28 cellular contexts compared by ENCODE assay signal in genomic region chrX:134735015-134735414, GRCh38.
DNase-seq lines count a peak whose midpoint lies in the region; ATAC-seq, FAIRE-seq and TF ChIP-seq lines count a peak whose summit lies in the region.
"Had no signal": no experiment of that assay in that cellular context is flagged by ENCODE, and none has a peak within 500 bp of the region (broad histone marks: within the 10 kb centered on the region; RNA-seq: fewer than 3 reads in every experiment).

No MANE protein-coding gene starts in this region.

- H3K9ac ChIP-seq in SK-N-SH: no peak overlapping the region
- H3K9ac ChIP-seq: parathyroid adenoma had no signal

- ATAC-seq in left colon: no peak

- H3K79me2 ChIP-seq in SK-N-SH (ENCODE audit: insufficient read depth): no peaks in the 10 kb centered on the region
- H3K79me2 ChIP-seq: parathyroid adenoma had no signal

- POLR2A ChIA-PET in AG04450 (lab: Yijun Ruan, JAX): no interaction called here
- POLR2A ChIA-PET in SK-N-SH (lab: Yijun Ruan, JAX): no interaction called here

- WGBS in SK-N-SH (ENCODE audit: low lambda C conversion rate): 75% methylated on average over 2 of the region's 2 CpGs

- no peaks in the 10 kb centered on the region for H3K27me3 ChIP-seq in AG04450 (ENCODE audit: control insufficient read depth, insufficient read depth, low read length)
- no peaks in the 10 kb centered on the region for H3K27me3 ChIP-seq in SK-N-SH (ENCODE audit: insufficient read depth)

- peaks cover 47% of the 10 kb centered on the region for H3K4me1 Mint-ChIP-seq in mesothelial cell of epicardium
- H3K4me1 Mint-ChIP-seq: immature natural killer cell had no signal

- H3K36me3 Mint-ChIP-seq in mesothelial cell of epicardium: no peaks in the 10 kb centered on the region
- H3K36me3 Mint-ChIP-seq: immature natural killer cell, type B pancreatic cell had no signal

- peak; percentile 71 for FAIRE-seq in GM19239 (lab: Jason Lieb, UNC)
- FAIRE-seq: G401.6, H54 had no signal

- TF ChIP-seq RAD21 in SK-N-SH (IDR thresholded peaks at IDR 0.05; ENCODE audit: low read length): no peak

- H3K4me3 Mint-ChIP-seq in mesothelial cell of epicardium: no peak overlapping the region
- H3K4me3 Mint-ChIP-seq: activated T-cell treated with anti-CD3 and anti-CD28 coated beads, Interleukin-2, amount 50 U/mL, for 24 hours; immature natural killer cell; T-helper 1 cell treated with Interleukin-12 subunit alpha and Interleukin-12 subunit beta and Interleukin-4 antibody, amounts not matched to agents 30 μg/mL and 1 μg/mL, for 36 hours; type B pancreatic cell had no signal

- H3K27me3 Mint-ChIP-seq in mesothelial cell of epicardium (ENCODE audit: low read depth): no peaks in the 10 kb centered on the region
- H3K27me3 Mint-ChIP-seq: type B pancreatic cell had no signal

- peaks cover 18% of the 10 kb centered on the region for H3K9me3 Mint-ChIP-seq in mesothelial cell of epicardium
- H3K9me3 Mint-ChIP-seq: activated T-cell treated with anti-CD3 and anti-CD28 coated beads, Interleukin-2, amount 50 U/mL, for 24 hours; immature natural killer cell; T-helper 1 cell treated with Interleukin-12 subunit alpha and Interleukin-12 subunit beta and Interleukin-4 antibody, amounts not matched to agents 30 μg/mL and 1 μg/mL, for 36 hours; type B pancreatic cell had no signal

- no peak overlapping the region for H3K4me3 ChIP-seq in AG04450 (ENCODE audit: low read depth, low read length)
- no peak overlapping the region for H3K4me3 ChIP-seq in SK-N-SH (ENCODE audit: low read depth in 2 of 2, low read length in 1 of 2)
- H3K4me3 ChIP-seq: smooth muscle cell had no signal

- H3K4me1 ChIP-seq in SK-N-SH (ENCODE audit: control insufficient read depth in 1 of 2, insufficient read depth in 2 of 2, low read depth in 1 of 2, low read length in 1 of 2): peaks cover 11 to 31% of the 10 kb centered on the region in 2 experiments; a peak in 3 of 4 replicates
- H3K4me1 ChIP-seq: Caco-2 had no signal

- H3K9me2 ChIP-seq in SK-N-SH: no peaks in the 10 kb centered on the region

- peak overlapping the region; percentile 13; the same call in 1 of the 2 replicates for H3K4me2 ChIP-seq in SK-N-SH

- no peaks in the 10 kb centered on the region for H4K20me1 ChIP-seq in SK-N-SH (ENCODE audit: insufficient read depth)

- DNase-seq in AG04450 (ENCODE audit: low read depth, low spot score) (no peak), GM19239 (ENCODE audit: insufficient read length, low spot score) (no peak), SK-N-SH (no peak), mesothelial cell of epicardium (ENCODE audit: low spot score in 2 of 2, unreplicated experiment in 2 of 2) (no peak), posterior cingulate gyrus (no peak), hepatic stellate cell (ENCODE audit: low spot score) (no peak), left colon (no peak)
- DNase-seq: activated CD4-positive, CD25-positive, alpha-beta regulatory T cell; activated naive CD4-positive, alpha-beta T cell; activated T-cell treated with anti-CD3 and anti-CD28 coated beads, Interleukin-2, amount 50 U/mL, for 24 hours; Caco-2; DMS79; foreskin melanocyte; immature natural killer cell; KG1; left cardiac atrium; MM.1S; NCI-H1417 treated with DMSO at 0.1 percent for 48 hours; NCI-H748 treated with DMSO at 0.1 percent for 48 hours; RPMI8226; stimulated activated naive CD4-positive, alpha-beta T cell had no signal

- H3F3A ChIP-seq in SK-N-SH (replicated peaks; ENCODE audit: insufficient read depth): no peaks in the 10 kb centered on the region

- no peak for TF ChIP-seq CTCF in AG04450 (IDR thresholded peaks at IDR 0.05; ENCODE audit: low read depth, low read length)
- TF ChIP-seq CTCF in SK-N-SH (IDR thresholded peaks at IDR 0.05): no peak
- TF ChIP-seq CTCF in mesothelial cell of epicardium (IDR thresholded peaks at IDR 0.05; ENCODE audit: unreplicated experiment): no peak

- H3K36me3 ChIP-seq in SK-N-SH (replicated peaks in 1 of 2; ENCODE audit: control insufficient read depth in 1 of 2, insufficient read depth in 2 of 2, low read length in 1 of 2): no peaks in the 10 kb centered on the region

- H2AFZ ChIP-seq in SK-N-SH (ENCODE audit: low read depth): no peak overlapping the region

- no peaks in the 10 kb centered on the region for H3K9me3 ChIP-seq in AG04450 (ENCODE audit: control insufficient read depth, insufficient read depth, low read length)
- H3K9me3 ChIP-seq in SK-N-SH: no peaks in the 10 kb centered on the region
- H3K9me3 ChIP-seq: Caco-2 had no signal

- H3K27ac ChIP-seq in AG04450 (ENCODE audit: low read depth, low read length) (peak overlapping the region; percentile 2), SK-N-SH (ENCODE audit: low read depth in 2 of 2, low read length in 1 of 2) (peak overlapping the region in 1 of 2 experiments; percentile 70; a peak in 1 of 4 replicates)
- H3K27ac ChIP-seq: C4-2B, parathyroid adenoma had no signal

- peak in 1 of 2 experiments; percentile 3; a peak in 1 of 4 replicates for TF ChIP-seq EP300 in SK-N-SH (IDR thresholded peaks at IDR 0.05; ENCODE audit: borderline replicate concordance in 1 of 2, low read depth in 1 of 2, low read length in 1 of 2)

- CTCF ChIA-PET in AG04450 (lab: Charles Lee) (no interaction called here), SK-N-SH (lab: Yijun Ruan, JAX) (interaction anchor here (1.6 kb wide), 1 partner anchor 48 kb away, joined by 5 read pairs; no protein-coding TSS in a partner anchor)

- peak overlapping the region; percentile 77 for H3K27ac Mint-ChIP-seq in mesothelial cell of epicardium
- H3K27ac Mint-ChIP-seq: activated T-cell treated with anti-CD3 and anti-CD28 coated beads, Interleukin-2, amount 50 U/mL, for 24 hours; immature natural killer cell; T-helper 1 cell treated with Interleukin-12 subunit alpha and Interleukin-12 subunit beta and Interleukin-4 antibody, amounts not matched to agents 30 μg/mL and 1 μg/mL, for 36 hours had no signal

- intact Hi-C loops in posterior cingulate gyrus (cut with DNase I): no loop called here
- intact Hi-C loops in left colon (cut with DNase I, micrococcal nuclease): no loop called here

TF ChIP-seq in SK-N-SH, 30 proteins besides CTCF, POLR2A, EP300 and RAD21:
- TF ChIP-seq, protein P1, sequence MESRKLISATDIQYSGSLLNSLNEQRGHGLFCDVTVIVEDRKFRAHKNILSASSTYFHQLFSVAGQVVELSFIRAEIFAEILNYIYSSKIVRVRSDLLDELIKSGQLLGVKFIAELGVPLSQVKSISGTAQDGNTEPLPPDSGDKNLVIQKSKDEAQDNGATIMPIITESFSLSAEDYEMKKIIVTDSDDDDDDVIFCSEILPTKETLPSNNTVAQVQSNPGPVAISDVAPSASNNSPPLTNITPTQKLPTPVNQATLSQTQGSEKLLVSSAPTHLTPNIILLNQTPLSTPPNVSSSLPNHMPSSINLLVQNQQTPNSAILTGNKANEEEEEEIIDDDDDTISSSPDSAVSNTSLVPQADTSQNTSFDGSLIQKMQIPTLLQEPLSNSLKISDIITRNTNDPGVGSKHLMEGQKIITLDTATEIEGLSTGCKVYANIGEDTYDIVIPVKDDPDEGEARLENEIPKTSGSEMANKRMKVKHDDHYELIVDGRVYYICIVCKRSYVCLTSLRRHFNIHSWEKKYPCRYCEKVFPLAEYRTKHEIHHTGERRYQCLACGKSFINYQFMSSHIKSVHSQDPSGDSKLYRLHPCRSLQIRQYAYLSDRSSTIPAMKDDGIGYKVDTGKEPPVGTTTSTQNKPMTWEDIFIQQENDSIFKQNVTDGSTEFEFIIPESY (IDR thresholded peaks at IDR 0.05; ENCODE audit: borderline replicate concordance, low read depth): no peak
- TF ChIP-seq YY1 (IDR thresholded peaks at IDR 0.05; ENCODE audit: low read depth) (no peak), RFX5 (IDR thresholded peaks at IDR 0.05; ENCODE audit: low read length) (no peak), TEAD4 (IDR thresholded peaks at IDR 0.05; ENCODE audit: borderline replicate concordance, insufficient read depth) (no peak), TAF1 (IDR thresholded peaks at IDR 0.05; ENCODE audit: borderline replicate concordance, low read depth, low read length) (no peak), NFIC (IDR thresholded peaks at IDR 0.05; ENCODE audit: borderline replicate concordance) (no peak)
- TF ChIP-seq, protein P2, sequence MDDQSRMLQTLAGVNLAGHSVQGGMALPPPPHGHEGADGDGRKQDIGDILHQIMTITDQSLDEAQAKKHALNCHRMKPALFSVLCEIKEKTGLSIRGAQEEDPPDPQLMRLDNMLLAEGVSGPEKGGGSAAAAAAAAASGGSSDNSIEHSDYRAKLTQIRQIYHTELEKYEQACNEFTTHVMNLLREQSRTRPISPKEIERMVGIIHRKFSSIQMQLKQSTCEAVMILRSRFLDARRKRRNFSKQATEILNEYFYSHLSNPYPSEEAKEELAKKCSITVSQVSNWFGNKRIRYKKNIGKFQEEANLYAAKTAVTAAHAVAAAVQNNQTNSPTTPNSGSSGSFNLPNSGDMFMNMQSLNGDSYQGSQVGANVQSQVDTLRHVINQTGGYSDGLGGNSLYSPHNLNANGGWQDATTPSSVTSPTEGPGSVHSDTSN (IDR thresholded peaks at IDR 0.05): no peak
